In the genomic region with DNA sequence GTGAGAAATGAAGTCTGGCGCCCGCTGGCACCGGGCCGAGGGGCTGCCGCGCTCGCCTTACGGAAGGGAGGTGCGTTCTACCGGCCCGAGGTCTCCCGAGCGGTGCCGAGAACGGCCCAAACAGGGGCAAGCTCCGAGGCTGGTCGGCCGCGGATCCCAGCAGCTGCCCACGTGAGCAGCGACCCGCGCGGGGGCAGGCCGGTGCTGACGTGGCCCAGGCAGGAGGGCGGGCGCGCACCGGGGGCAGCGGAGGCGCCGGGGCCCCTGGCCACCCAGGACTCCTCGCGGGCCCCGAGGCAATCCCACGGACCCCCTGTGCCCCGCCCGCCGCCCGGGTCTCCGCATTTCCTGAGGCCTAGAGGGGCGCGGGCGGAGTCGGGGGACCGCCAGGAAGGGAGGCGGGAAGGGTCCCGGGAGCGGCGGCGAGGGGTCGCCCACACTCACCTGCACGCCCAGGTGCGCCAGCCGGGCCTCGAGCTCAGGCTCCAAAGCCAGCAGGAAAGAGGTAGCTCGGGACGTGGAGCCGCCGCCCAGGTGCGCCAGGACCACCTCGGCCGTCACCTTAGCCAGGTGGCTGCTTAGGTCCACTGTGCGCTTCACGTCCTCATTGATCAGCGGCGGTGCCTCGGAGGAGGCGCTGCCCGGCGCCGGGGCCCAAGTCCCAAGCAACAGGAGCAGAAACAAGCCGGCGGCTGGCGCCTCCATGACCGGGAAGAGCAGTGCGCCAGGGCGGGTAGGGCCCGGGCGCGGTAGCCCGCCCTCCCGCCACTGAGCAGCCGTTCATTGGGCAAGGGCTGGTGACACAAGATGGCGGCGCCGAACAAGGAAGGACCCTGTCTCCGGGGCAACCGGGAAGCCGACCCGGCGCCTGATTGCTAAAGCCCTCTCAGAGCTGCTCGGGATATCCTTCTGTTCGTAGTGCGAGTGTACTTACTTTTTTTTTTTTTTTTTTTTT, we compare ENCODE assay signal across 8 cellular contexts. TPM values are rescaled to one million over a fixed set of nuclear protein-coding genes. Genes with fewer than 3 reads are reported as not detected.
DNase-seq lines count a peak whose midpoint lies in the region; ATAC-seq and TF ChIP-seq lines count a peak whose summit lies in the region.

TSS of gene RPN1 (minus strand) at position 723 of the 955 bp plus-strand sequence. CDS start at position 705, 18 bp downstream.

- no peaks in the 10 kb centered on the region for H3K27me3 ChIP-seq in SU-DHL-6 (ENCODE audit: low read length)
- no peaks in the 10 kb centered on the region for H3K27me3 ChIP-seq in thoracic aorta (replicated peaks; ENCODE audit: insufficient read depth)

- peaks cover 4% of the 10 kb centered on the region; the same call in 1 of the 2 replicates for H3F3A ChIP-seq in SU-DHL-6 (ENCODE audit: insufficient read depth)

- H3K36me3 Mint-ChIP-seq in activated naive CD8-positive, alpha-beta T cell treated with anti-CD3 and anti-CD28 coated beads, Interleukin-2, amount 10 ng/mL, durations not matched to agents 7 days and 5 days = no peaks in the 10 kb centered on the region
- no peaks in the 10 kb centered on the region for H3K36me3 Mint-ChIP-seq in osteocyte (ENCODE audit: unreplicated experiment)

- H3K27me3 Mint-ChIP-seq in activated naive CD8-positive, alpha-beta T cell treated with anti-CD3 and anti-CD28 coated beads, Interleukin-2, amount 10 ng/mL, durations not matched to agents 7 days and 5 days = peaks cover 3% of the 10 kb centered on the region
- H3K27me3 Mint-ChIP-seq in osteocyte (ENCODE audit: unreplicated experiment) = no peaks in the 10 kb centered on the region

- POLR2A ChIA-PET in activated naive CD8-positive, alpha-beta T cell treated with anti-CD3 and anti-CD28 coated beads, Interleukin-2, amount 10 ng/mL, durations not matched to agents 7 days and 5 days (lab: Charles Lee) = interaction anchor here (0.6 to 2.6 kb wide), 10 partner anchors 14 to 666 kb away, joined by 3 to 13 read pairs (median 4); a partner anchor contains a TSS

- peaks cover 8 to 29% of the 10 kb centered on the region in 2 donors for H3K4me1 ChIP-seq in thoracic aorta (ENCODE audit: control insufficient read depth in 1 of 2, low read depth in 2 of 2)

- peak within 1 kb of the TSS; percentile 80 for H3K4me2 ChIP-seq in SU-DHL-6 (ENCODE audit: low read depth, low read length, poor library complexity, severe bottlenecking)

- no peaks in the 10 kb centered on the region for H3K9me3 Mint-ChIP-seq in activated naive CD8-positive, alpha-beta T cell treated with anti-CD3 and anti-CD28 coated beads, Interleukin-2, amount 10 ng/mL, durations not matched to agents 7 days and 5 days
- no peaks in the 10 kb centered on the region for H3K9me3 Mint-ChIP-seq in osteocyte (ENCODE audit: unreplicated experiment)

- H3K9me2 ChIP-seq in SU-DHL-6 (replicated peaks; ENCODE audit: insufficient read depth, low read length) = no peaks in the 10 kb centered on the region

- peak within 1 kb of the TSS; percentile 86 for H3K27ac ChIP-seq in SU-DHL-6 (ENCODE audit: low read depth, low read length)
- H3K27ac ChIP-seq in thoracic aorta = peak within 1 kb of the TSS; percentile 96 to 98

- no peaks in the 10 kb centered on the region; the same call in 1 of the 2 replicates for H4K20me1 ChIP-seq in SU-DHL-6 (ENCODE audit: low read depth, low read length)

- peak; percentile 94 for ATAC-seq in HG02763 (IDR thresholded peaks at IDR 0.05; ENCODE audit: unreplicated experiment)
- ATAC-seq in activated naive CD8-positive, alpha-beta T cell treated with anti-CD3 and anti-CD28 coated beads, Interleukin-2, amount 10 ng/mL, durations not matched to agents 7 days and 5 days (ENCODE audit: low read depth) = peak; percentile 97
- peak; percentile 99 for ATAC-seq in thoracic aorta (ENCODE audit: insufficient number of reproducible peaks, low FRiP score, low read depth)

- DNase-seq in NCI-H1417 (lab: John Stamatoyannopoulos, UW) (peak; percentile 92 to 99 (median 98)), head of caudate nucleus (peak; percentile 93 to 98 (median 96)), osteocyte (ENCODE audit: extremely low spot score, unreplicated experiment) (peak; percentile 98), thoracic aorta (ENCODE audit: low spot score) (peak; percentile 90)
- peak; percentile 93 for DNase-seq in activated naive CD8-positive, alpha-beta T cell treated with anti-CD3 and anti-CD28 coated beads, Interleukin-2, amount 10 ng/mL, durations not matched to agents 7 days and 5 days

- intact Hi-C loops in head of caudate nucleus (cut with DNase I) = no loop called here

- H3K9ac ChIP-seq in SU-DHL-6 (ENCODE audit: low read length) = peak within 1 kb of the TSS; percentile 100

- H3K4me1 Mint-ChIP-seq in activated naive CD8-positive, alpha-beta T cell treated with anti-CD3 and anti-CD28 coated beads, Interleukin-2, amount 10 ng/mL, durations not matched to agents 7 days and 5 days = peaks cover 27% of the 10 kb centered on the region
- H3K4me1 Mint-ChIP-seq in osteocyte (ENCODE audit: unreplicated experiment) = peaks cover 16% of the 10 kb centered on the region

- peak within 1 kb of the TSS; percentile 85 for H2AFZ ChIP-seq in SU-DHL-6 (ENCODE audit: low read depth, low read length, severe bottlenecking)

- peak within 1 kb of the TSS; percentile 88 for H3K27ac Mint-ChIP-seq in activated naive CD8-positive, alpha-beta T cell treated with anti-CD3 and anti-CD28 coated beads, Interleukin-2, amount 10 ng/mL, durations not matched to agents 7 days and 5 days
- H3K27ac Mint-ChIP-seq in osteocyte (ENCODE audit: unreplicated experiment) = peak within 1 kb of the TSS; percentile 93

- H3K36me3 ChIP-seq in SU-DHL-6 (ENCODE audit: low read length) (0 out of 2 replicates have a peak, but pooled peaks cover 4% of the 10 kb centered on the region), thoracic aorta (no peaks in the 10 kb centered on the region)

- peak within 1 kb of the TSS; percentile 98 for H3K4me3 ChIP-seq in GM12875 (ENCODE audit: low read depth, low read length)
- peak within 1 kb of the TSS; percentile 100 for H3K4me3 ChIP-seq in SU-DHL-6 (ENCODE audit: insufficient read depth, low read length, poor library complexity, severe bottlenecking)
- peak within 1 kb of the TSS; percentile 99 for H3K4me3 ChIP-seq in thoracic aorta

- H3K9me3 ChIP-seq in SU-DHL-6 (ENCODE audit: insufficient read depth, low read length) (no peaks in the 10 kb centered on the region), thoracic aorta (no peaks in the 10 kb centered on the region)

- peaks cover 53% of the 10 kb centered on the region for H3K79me2 ChIP-seq in SU-DHL-6 (ENCODE audit: insufficient read depth, low read length)

- TF ChIP-seq CTCF in GM12875 (IDR thresholded peaks at IDR 0.05; ENCODE audit: borderline replicate concordance, insufficient read depth, low read depth, low read length) = no peak
- TF ChIP-seq CTCF in SU-DHL-6 (IDR thresholded peaks at IDR 0.05; ENCODE audit: insufficient read depth, low read length, poor library complexity, severe bottlenecking) = no peak
- no peak for TF ChIP-seq CTCF in osteocyte (IDR thresholded peaks at IDR 0.05)
- no peak for TF ChIP-seq CTCF in thoracic aorta (IDR thresholded peaks at IDR 0.05)

- peak within 1 kb of the TSS; percentile 86 for H3K4me3 Mint-ChIP-seq in activated naive CD8-positive, alpha-beta T cell treated with anti-CD3 and anti-CD28 coated beads, Interleukin-2, amount 10 ng/mL, durations not matched to agents 7 days and 5 days
- peak within 1 kb of the TSS; percentile 82 for H3K4me3 Mint-ChIP-seq in osteocyte (ENCODE audit: unreplicated experiment)

RNA-seq across cellular contexts. Expression of gene RPN1, which starts in this region (rescaled TPM):
- 100 to 1,000 TPM; 117 to 118 TPM for total RNA-seq in activated naive CD8-positive, alpha-beta T cell treated with anti-CD3 and anti-CD28 coated beads, Interleukin-2, amount 10 ng/mL, durations not matched to agents 7 days and 5 days
- total RNA-seq in osteocyte = 207 and 228 TPM in 2 replicates
- 100 to 1,000 TPM; 202 to 227 TPM for total RNA-seq in thoracic aorta

Comparison
In these comparisons a context has a peak if more than half of its experiments do, and no peak if none do; other contexts are left out.
1. Peak in every context shown above with its lines: DNase-seq, ATAC-seq, H3K4me3 ChIP-seq and H3K27ac ChIP-seq.